In the genomic region with DNA sequence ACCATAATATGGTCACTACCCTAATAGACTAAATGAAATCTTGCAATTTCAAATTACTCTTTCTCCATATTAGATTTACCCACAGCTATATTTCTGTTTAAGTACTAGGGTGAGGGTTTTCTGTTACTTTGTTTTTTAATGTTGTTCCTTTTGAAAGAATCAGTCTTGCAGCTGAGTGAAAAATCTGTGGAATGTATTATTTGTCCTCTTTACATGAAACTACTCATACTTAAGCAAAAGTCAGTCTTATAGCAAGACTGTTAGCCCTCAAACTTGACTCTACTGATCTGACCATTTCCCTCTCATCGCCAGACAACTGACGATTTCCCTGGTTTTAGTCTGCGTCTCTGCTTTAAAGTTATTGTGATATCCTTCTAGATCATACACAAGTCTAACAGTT, we compare ENCODE assay signal across 21 cellular contexts.
DNase-seq lines count a peak whose midpoint lies in the region; ATAC-seq and TF ChIP-seq lines count a peak whose summit lies in the region.
"Had no signal": no experiment of that assay in that cellular context is flagged by ENCODE, and none has a peak within 500 bp of the region (broad histone marks: within the 10 kb centered on the region; RNA-seq: fewer than 3 reads in every experiment).

No MANE protein-coding gene starts in this region.

- H3K27me3 Mint-ChIP-seq in activated CD8-positive, alpha-beta memory T cell treated with anti-CD3 and anti-CD28 coated beads, Interleukin-2, amount 10 ng/mL, durations not matched to agents 7 days and 5 days, result no peaks in the 10 kb centered on the region
- H3K27me3 Mint-ChIP-seq in CD4-positive, alpha-beta T cell, result no peaks in the 10 kb centered on the region
- no peaks in the 10 kb centered on the region for H3K27me3 Mint-ChIP-seq in osteocyte (ENCODE audit: unreplicated experiment)

- no peak for DNase-seq in activated CD8-positive, alpha-beta memory T cell treated with anti-CD3 and anti-CD28 coated beads, Interleukin-2, amount 10 ng/mL, durations not matched to agents 7 days and 5 days
- no peak for DNase-seq in activated CD8-positive, alpha-beta memory T cell treated with anti-CD3 and anti-CD28 coated beads, Interleukin-2, amount 50 U/mL, for 4 hours
- DNase-seq in CD4-positive, alpha-beta T cell, result no peak
- DNase-seq in choroid plexus epithelial cell (ENCODE audit: low read depth) (peak; percentile 55), osteocyte (ENCODE audit: extremely low spot score, unreplicated experiment) (no peak), NCI-H187 treated with DMSO at 0.1 percent for 48 hours (lab: John Stamatoyannopoulos, UW) (no peak), amygdala (lab: John Stamatoyannopoulos, UW) (no peak)
- DNase-seq: 8988T; AML-193; C1 segment of cervical spinal cord; CD8-positive, alpha-beta memory T cell; DMS53; EL; MV-4-11; NCI-H1105 treated with DMSO at 0.1 percent for 48 hours; NCI-H2081; NCI-H2171 treated with DMSO at 0.1 percent for 48 hours; NCI-H446; NCI-H526 had no signal

- no peaks in the 10 kb centered on the region for H3K9me3 Mint-ChIP-seq in activated CD8-positive, alpha-beta memory T cell treated with anti-CD3 and anti-CD28 coated beads, Interleukin-2, amount 10 ng/mL, durations not matched to agents 7 days and 5 days (ENCODE audit: low read depth)
- H3K9me3 Mint-ChIP-seq in CD4-positive, alpha-beta T cell, result no peaks in the 10 kb centered on the region
- no peaks in the 10 kb centered on the region for H3K9me3 Mint-ChIP-seq in osteocyte (ENCODE audit: unreplicated experiment)
- H3K9me3 Mint-ChIP-seq: CD8-positive, alpha-beta memory T cell had no signal

- H3K4me1 Mint-ChIP-seq in activated CD8-positive, alpha-beta memory T cell treated with anti-CD3 and anti-CD28 coated beads, Interleukin-2, amount 10 ng/mL, durations not matched to agents 7 days and 5 days, result peaks cover 56% of the 10 kb centered on the region
- peaks cover 11% of the 10 kb centered on the region for H3K4me1 Mint-ChIP-seq in CD4-positive, alpha-beta T cell (ENCODE audit: low read depth)
- H3K4me1 Mint-ChIP-seq in osteocyte (ENCODE audit: unreplicated experiment), result peaks cover 29% of the 10 kb centered on the region

- intact Hi-C loops in CD4-positive, alpha-beta T cell (cut with DNase I, micrococcal nuclease), result no loop called here

- no peak for ATAC-seq in activated CD8-positive, alpha-beta memory T cell treated with anti-CD3 and anti-CD28 coated beads, Interleukin-2, amount 10 ng/mL, durations not matched to agents 7 days and 5 days
- ATAC-seq in CD4-positive, alpha-beta T cell (ENCODE audit: poor library complexity), result no peak
- ATAC-seq: HCT116 had no signal

- no peak overlapping the region for H3K4me3 ChIP-seq in choroid plexus epithelial cell (ENCODE audit: low read depth, low read length)
- H3K4me3 ChIP-seq: SJSA1 had no signal

- peak overlapping the region; percentile 23 for H3K27ac Mint-ChIP-seq in activated CD8-positive, alpha-beta memory T cell treated with anti-CD3 and anti-CD28 coated beads, Interleukin-2, amount 10 ng/mL, durations not matched to agents 7 days and 5 days
- H3K27ac Mint-ChIP-seq in CD4-positive, alpha-beta T cell, result peak overlapping the region; percentile 19
- H3K27ac Mint-ChIP-seq in osteocyte (ENCODE audit: unreplicated experiment), result peak overlapping the region; percentile 66

- peaks cover 67% of the 10 kb centered on the region for H3K36me3 Mint-ChIP-seq in activated CD8-positive, alpha-beta memory T cell treated with anti-CD3 and anti-CD28 coated beads, Interleukin-2, amount 10 ng/mL, durations not matched to agents 7 days and 5 days
- H3K36me3 Mint-ChIP-seq in CD4-positive, alpha-beta T cell (ENCODE audit: low read depth), result peaks cover 75% of the 10 kb centered on the region
- peaks cover 37% of the 10 kb centered on the region for H3K36me3 Mint-ChIP-seq in osteocyte (ENCODE audit: unreplicated experiment)

- no peak overlapping the region for H3K4me3 Mint-ChIP-seq in activated CD8-positive, alpha-beta memory T cell treated with anti-CD3 and anti-CD28 coated beads, Interleukin-2, amount 10 ng/mL, durations not matched to agents 7 days and 5 days
- no peak overlapping the region for H3K4me3 Mint-ChIP-seq in CD4-positive, alpha-beta T cell
- H3K4me3 Mint-ChIP-seq in osteocyte (ENCODE audit: unreplicated experiment), result no peak overlapping the region
- H3K4me3 Mint-ChIP-seq: CD8-positive, alpha-beta memory T cell had no signal

- POLR2A ChIA-PET in CD4-positive, alpha-beta T cell (lab: Charles Lee), result interaction anchor here (0.7 to 1.2 kb wide), 2 partner anchors 9 to 162 kb away, joined by 3 read pairs; no protein-coding TSS in a partner anchor

- no peak overlapping the region for H3K27ac ChIP-seq in CD4-positive, alpha-beta T cell (ENCODE audit: low read depth, low read length)
- H3K27ac ChIP-seq: SJSA1 had no signal

- no peaks in the 10 kb centered on the region for H3K27me3 ChIP-seq in CD4-positive, alpha-beta T cell (ENCODE audit: control insufficient read depth, insufficient read depth, low read length)
- H3K27me3 ChIP-seq: SJSA1 had no signal

- no peak for TF ChIP-seq CTCF in CD4-positive, alpha-beta T cell (IDR thresholded peaks at IDR 0.05)
- TF ChIP-seq CTCF in choroid plexus epithelial cell (conservative IDR thresholded peaks at IDR 0.05; ENCODE audit: low read depth, low read length) (no peak), osteocyte (IDR thresholded peaks at IDR 0.05) (no peak)

- CTCF ChIA-PET in activated CD8-positive, alpha-beta memory T cell treated with anti-CD3 and anti-CD28 coated beads, Interleukin-2, amount 10 ng/mL, durations not matched to agents 7 days and 5 days (lab: Charles Lee), result interaction anchor here (1.7 to 3.0 kb wide), 2 partner anchors 13 to 162 kb away, joined by 5 to 9 read pairs; no protein-coding TSS in a partner anchor
- CTCF ChIA-PET in CD4-positive, alpha-beta T cell (lab: Charles Lee), result interaction anchor here (3.4 kb wide), 1 partner anchor 12 kb away, joined by 16 read pairs; no protein-coding TSS in a partner anchor

- no peaks in the 10 kb centered on the region for H3K9me3 ChIP-seq in CD4-positive, alpha-beta T cell (ENCODE audit: control insufficient read depth, low read length)
- H3K9me3 ChIP-seq: SJSA1 had no signal
